19 cellular contexts compared by ENCODE assay signal in the genomic region with DNA sequence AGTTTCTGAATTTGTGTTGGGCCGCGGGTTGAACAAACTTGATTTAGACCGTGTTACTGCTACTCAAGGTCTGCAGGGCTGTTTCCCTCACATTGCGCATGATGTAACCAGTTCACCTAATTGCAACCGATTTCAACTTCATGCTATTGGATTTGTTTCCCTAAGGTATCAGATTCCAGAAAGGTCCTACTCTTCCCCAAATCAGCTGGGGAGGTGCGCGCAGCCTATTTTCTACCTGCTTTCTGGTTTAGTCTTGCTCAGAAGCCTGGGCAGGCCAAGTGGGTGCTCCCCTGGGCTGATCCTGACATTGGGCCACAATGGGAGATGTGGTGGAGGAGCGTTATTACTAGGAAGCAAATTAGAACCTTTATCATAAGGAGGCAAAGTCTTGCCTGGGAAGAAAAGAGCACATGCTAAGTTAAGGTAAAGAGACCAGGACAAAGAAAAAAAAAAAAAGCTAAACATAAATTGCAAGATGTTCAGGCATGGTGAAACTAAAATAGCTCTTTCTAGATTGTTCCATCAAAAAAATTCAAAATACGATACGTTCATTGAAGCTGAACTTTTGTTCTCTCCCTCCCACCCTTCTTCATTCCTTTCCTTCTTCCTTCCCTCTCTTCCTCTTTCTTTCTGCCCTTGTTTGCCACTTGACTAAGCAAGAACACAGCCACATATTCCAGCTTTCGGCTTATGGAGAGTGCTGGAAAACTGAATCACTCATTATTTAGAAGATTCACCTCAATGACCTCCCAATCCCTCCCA. TPM values are rescaled to one million over a fixed set of nuclear protein-coding genes. Genes with fewer than 3 reads are reported as not detected.
DNase-seq lines count a peak whose midpoint lies in the region; ATAC-seq, FAIRE-seq and TF ChIP-seq lines count a peak whose summit lies in the region.
"Had no signal": no experiment of that assay in that cellular context is flagged by ENCODE, and none has a peak within 500 bp of the region (broad histone marks: within the 10 kb centered on the region; RNA-seq: fewer than 3 reads in every experiment).

No MANE protein-coding gene starts in this region.

- DNase-seq in A673 (ENCODE audit: low spot score) (no peak), K562 (ENCODE audit: extremely low read depth in 1 of 4, low spot score in 3 of 4) (no peak), nephron progenitor cell (no peak), UCSD-AML1 (lab: John Stamatoyannopoulos, UW; ENCODE audit: unreplicated experiment) (no peak), NCI-H446 treated with DMSO at 0.1 percent for 48 hours (lab: John Stamatoyannopoulos, UW) (no peak)
- DNase-seq: Calu3; CD4-positive, CD25-positive, alpha-beta regulatory T cell; DMS79; MV-4-11; NCI-H1436; NCI-H2029 treated with DMSO at 0.1 percent for 48 hours; NCI-H510A; SIG-M5 had no signal

- peaks cover 9% of the 10 kb centered on the region for H3K27me3 Mint-ChIP-seq in nephron progenitor cell (ENCODE audit: low read depth, poor library complexity)
- H3K27me3 Mint-ChIP-seq: CD4-positive, CD25-positive, alpha-beta regulatory T cell had no signal

- H3K9me3 ChIP-seq in A673 (ENCODE audit: low read depth, low read length, poor library complexity, severe bottlenecking) (no peaks in the 10 kb centered on the region), HEK293 (ENCODE audit: control insufficient read depth, insufficient read depth, low read depth, low read length) (no peaks in the 10 kb centered on the region), K562 (replicated peaks; ENCODE audit: control insufficient read depth, insufficient read depth, low read depth, low read length) (no peaks in the 10 kb centered on the region)

- H3K4me1 Mint-ChIP-seq in nephron progenitor cell = peaks cover 47% of the 10 kb centered on the region
- H3K4me1 Mint-ChIP-seq: CD4-positive, CD25-positive, alpha-beta regulatory T cell had no signal

- 79% methylated on average over 11 of the region's 11 CpGs for WGBS in K562 (ENCODE audit: insufficient coverage, low coverage, missing lambda C conversion rate)

- H3K27ac Mint-ChIP-seq in nephron progenitor cell = peak overlapping the region; percentile 50
- H3K27ac Mint-ChIP-seq: CD4-positive, CD25-positive, alpha-beta regulatory T cell had no signal

- H2AFZ ChIP-seq in K562 (ENCODE audit: low read depth, low read length) = peak overlapping the region; percentile 37; the same call in 1 of the 2 replicates

- intact Hi-C loops in A673 (cut with micrococcal nuclease; ENCODE audit: unreplicated experiment) = no loop called here
- intact Hi-C loops in K562 (cut with micrococcal nuclease) = loop anchor here (2.0 kb wide), 1 partner anchor 39 kb away; no protein-coding TSS in a partner anchor

- ATAC-seq in K562 (peak; percentile 19; the same call in 2 of the 3 replicates), HG03432 (IDR thresholded peaks at IDR 0.05; ENCODE audit: unreplicated experiment) (no peak), HG03520 (IDR thresholded peaks at IDR 0.05; ENCODE audit: unreplicated experiment) (no peak)

- TF ChIP-seq RAD21 in K562 (CRISPR knock-in tag; conservative IDR thresholded peaks at IDR 0.05 in 1 of 2, IDR thresholded peaks at IDR 0.05 in 1 of 2) = no peak

- H3K36me3 ChIP-seq in A673 (ENCODE audit: insufficient read depth, low read length, poor library complexity, severe bottlenecking) (no peaks in the 10 kb centered on the region), HEK293 (ENCODE audit: control insufficient read depth in 2 of 2, insufficient read depth in 1 of 2, low read length in 2 of 2) (no peaks in the 10 kb centered on the region), K562 (ENCODE audit: control insufficient read depth, insufficient read depth, low read length) (no peaks in the 10 kb centered on the region)

- H3K4me3 Mint-ChIP-seq in nephron progenitor cell = no peak overlapping the region
- H3K4me3 Mint-ChIP-seq: CD4-positive, CD25-positive, alpha-beta regulatory T cell had no signal

- in situ Hi-C loops in K562 (cut with MboI) = no loop called here

- no peaks in the 10 kb centered on the region for H3K79me2 ChIP-seq in K562 (ENCODE audit: control insufficient read depth, insufficient read depth, low read length)

- H3K9ac ChIP-seq in K562 (ENCODE audit: insufficient read depth in 1 of 2, low read depth in 2 of 2, low read length in 2 of 2) = no peak overlapping the region

- TF ChIP-seq POLR2A in K562 (conservative IDR thresholded peaks at IDR 0.05) = no peak

- CTCF ChIA-PET in A673 (lab: Charles Lee) (no interaction called here), HEK293 (lab: Yijun Ruan, JAX) (interaction anchor here (0.6 to 5.5 kb wide), 8 partner anchors 9 to 1150 kb away, joined by 3 to 39 read pairs (median 4); no protein-coding TSS in a partner anchor), K562 (lab: Yijun Ruan, JAX; ENCODE audit: low intra/inter-chr PET ratio) (no interaction called here)

- TF ChIP-seq CTCF in A673 (conservative IDR thresholded peaks at IDR 0.05; ENCODE audit: low read depth, low read length) = no peak
- no peak for TF ChIP-seq CTCF in HEK293 (tag by site-specific recombination; IDR thresholded peaks at IDR 0.05)
- no peak for TF ChIP-seq CTCF in K562 (IDR thresholded peaks at IDR 0.05 in 2 of 3, conservative IDR thresholded peaks at IDR 0.05 in 1 of 3; ENCODE audit: insufficient read depth in 2 of 3, low read depth in 1 of 3, low read length in 3 of 3)
- no peak for TF ChIP-seq CTCF in nephron progenitor cell (IDR thresholded peaks at IDR 0.05)

- FAIRE-seq in K562 (lab: Jason Lieb, UNC) = no peak
- FAIRE-seq: A204.1, GM12892, GM19239 had no signal

- no peak for TF ChIP-seq EP300 in K562 (IDR thresholded peaks at IDR 0.05; ENCODE audit: low read length)

- no peak overlapping the region for H3K4me3 ChIP-seq in A673 (ENCODE audit: low read depth, low read length, poor library complexity, severe bottlenecking)
- H3K4me3 ChIP-seq in HEK293 (ENCODE audit: low read depth, low read length) = no peak overlapping the region
- no peak overlapping the region for H3K4me3 ChIP-seq in K562

- H3K4me1 ChIP-seq in A673 (ENCODE audit: insufficient read depth, low read length, poor library complexity, severe bottlenecking) = peaks cover 41% of the 10 kb centered on the region
- 0 out of 2 replicates have a peak, but pooled peaks cover 5% of the 10 kb centered on the region for H3K4me1 ChIP-seq in HEK293 (ENCODE audit: control insufficient read depth, insufficient read depth, low read length)
- peaks cover under 1 to 18% of the 10 kb centered on the region in 2 experiments; a peak in 4 of 5 replicates for H3K4me1 ChIP-seq in K562 (replicated peaks in 1 of 2; ENCODE audit: control insufficient read depth in 2 of 2, insufficient read depth in 2 of 2, low read length in 2 of 2)

- POLR2A ChIA-PET in A673 (lab: Charles Lee; ENCODE audit: low non-redundant PET) (interaction anchor here (0.8 kb wide), 1 partner anchor 295 kb away, joined by 3 read pairs; no protein-coding TSS in a partner anchor), HEK293 (lab: Yijun Ruan, JAX) (interaction anchor here (1.6 kb wide), 1 partner anchor 93 kb away, joined by 4 read pairs; no protein-coding TSS in a partner anchor), K562 (lab: Yijun Ruan, JAX) (interaction anchor here (1.1 to 1.6 kb wide), 3 partner anchors 9 to 21 kb away, joined by 4 read pairs; no protein-coding TSS in a partner anchor)

- no peak overlapping the region for H3K4me2 ChIP-seq in K562 (ENCODE audit: insufficient read depth, low read length)

- H3K9me3 Mint-ChIP-seq in nephron progenitor cell = peaks cover 13% of the 10 kb centered on the region

- no TSS peak for BruUV-seq in A673 (replicated peaks; lab: Mats Ljungman, UMichigan)
- no TSS peak for BruUV-seq in K562 (replicated peaks; lab: Mats Ljungman, UMichigan)

- H3K36me3 Mint-ChIP-seq in nephron progenitor cell (ENCODE audit: low read depth) = peaks cover 11% of the 10 kb centered on the region
- H3K36me3 Mint-ChIP-seq: CD4-positive, CD25-positive, alpha-beta regulatory T cell had no signal

- H3K9me1 ChIP-seq in K562 (ENCODE audit: control insufficient read depth, insufficient read depth, low read length) = no peaks in the 10 kb centered on the region

- H3K27ac ChIP-seq in A673 (ENCODE audit: low read depth, low read length, poor library complexity, severe bottlenecking) = peak overlapping the region; percentile 27
- peak overlapping the region; percentile 37; the same call in 1 of the 2 replicates for H3K27ac ChIP-seq in HEK293 (ENCODE audit: extremely low read depth, low read depth, low read length)
- H3K27ac ChIP-seq in K562 (ENCODE audit: extremely low read depth, low read depth, low read length) = no peak overlapping the region; the same call in 2 of the 3 replicates

- H4K20me1 ChIP-seq in K562 (replicated peaks; ENCODE audit: control insufficient read depth, insufficient read depth, low read length) = no peaks in the 10 kb centered on the region

- H3K27me3 ChIP-seq in A673 (replicated peaks; ENCODE audit: insufficient read depth, low read depth, low read length, poor library complexity) (no peaks in the 10 kb centered on the region), K562 (ENCODE audit: control insufficient read depth in 2 of 2, insufficient read depth in 2 of 2, low read length in 2 of 2) (no peaks in the 10 kb centered on the region)

TF ChIP-seq in HEK293, 187 proteins besides CTCF, POLR2A, EP300 and RAD21 (continues in another document):
- TF ChIP-seq ZNF571 (tag by site-specific recombination; IDR thresholded peaks at IDR 0.05) (no peak), ZNF114 (tag by site-specific recombination; IDR thresholded peaks at IDR 0.05) (no peak)

TF ChIP-seq in K562, 482 proteins besides CTCF, POLR2A, EP300 and RAD21 (continues in another document):
- TF ChIP-seq CXXC5 (CRISPR knock-in tag; IDR thresholded peaks at IDR 0.05) = peak; percentile 57
- no peak for TF ChIP-seq EZH2 (IDR thresholded peaks at IDR 0.05; ENCODE audit: borderline replicate concordance, low read depth, low read length)

RNA-seq across cellular contexts. Expression of a gene that starts 28.8 kb away (rescaled TPM):
- total RNA-seq in A673 (2021) (28.0 and 31.9 TPM in 2 replicates), K562 (2014; rRNA removed) (15.3 and 16.1 TPM in 2 replicates), K562 (2014; rRNA removed; fragmentation: Illumina TruSeq; extraction: Trizol) (25.0 and 28.0 TPM in 2 replicates), K562 (2015; rRNA removed; fragmentation: Illumina TruSeq; extraction: Trizol) (23.1 and 26.5 TPM in 2 replicates), K562 (2021) (15.6 and 18.6 TPM in 2 replicates)
- total RNA-seq in K562 (2011; cell fraction: chromatin; rRNA removed; ENCODE audit: low replicate concordance) = 26.2 and 82.6 TPM in 2 replicates
- 15.0 and 20.9 TPM in 2 replicates for total RNA-seq in K562 (2011; cell fraction: nucleolus; rRNA removed)
- total RNA-seq in K562 (2011; cell fraction: nucleoplasm; rRNA removed) = 28.7 and 45.3 TPM in 2 replicates
- polyA plus RNA-seq in K562 (2011; rRNA removed) (48.0 and 66.5 TPM in 2 replicates), K562 (2014; fragmentation: Illumina TruSeq; extraction: Trizol) (20.5 and 22.9 TPM in 2 replicates), K562 (2014; fragmentation: Nextera tagmentation; extraction: Ambion mirVana) (10 to 100 TPM in 1 of 2 experiments, 1 to 10 TPM in 1; 8.8 to 10.4 TPM), K562 (2014; rRNA removed) (24.3 and 29.5 TPM in 2 replicates)
- polyA plus RNA-seq in K562 (2011; cell fraction: cytosol; rRNA removed) = 12.4 and 31.8 TPM in 2 replicates
- 84.2 and 119 TPM in 2 replicates for polyA plus RNA-seq in K562 (2011; cell fraction: nucleus; rRNA removed)
- 14.6 and 30.8 TPM in 2 replicates for polyA plus RNA-seq in K562 (2012)
- 27.7 and 45.5 TPM in 2 replicates for polyA minus RNA-seq in K562 (2011; rRNA and poly(A)+ RNA removed)
- polyA minus RNA-seq in K562 (2011; cell fraction: cytosol; rRNA and poly(A)+ RNA removed) = 10.1 and 19.2 TPM in 2 replicates
- 19.0 and 38.9 TPM in 2 replicates for polyA minus RNA-seq in K562 (2011; cell fraction: nucleus; rRNA and poly(A)+ RNA removed)
